25 cellular contexts compared by ENCODE assay signal in genomic region chr2:57677296-57677695, GRCh38.
"Had no signal": no experiment of that assay in that cellular context is flagged by ENCODE, and none has a peak within 500 bp of the region (broad histone marks: within the 10 kb centered on the region; RNA-seq: fewer than 3 reads in every experiment).

No MANE protein-coding gene starts in this region.

- H3K27me3 ChIP-seq: neutrophil, right lobe of liver, sigmoid colon, stomach, thyroid gland, tibial nerve, upper lobe of left lung, vagina had no signal

- H3K4me3 ChIP-seq: psoas muscle, right lobe of liver, sigmoid colon, stomach, thoracic aorta, thyroid gland, tibial nerve, upper lobe of left lung, vagina had no signal

- H3K36me3 ChIP-seq: neutrophil, right lobe of liver, sigmoid colon, stomach, thoracic aorta, thyroid gland, tibial nerve, upper lobe of left lung, vagina had no signal

- H3K9me3 ChIP-seq: neutrophil, psoas muscle, right lobe of liver, sigmoid colon, stomach, thoracic aorta, thyroid gland, tibial nerve, upper lobe of left lung, vagina had no signal

- H2AFZ ChIP-seq: parathyroid adenoma had no signal

- DNase-seq: nephron progenitor cell; nucleus accumbens; posterior cingulate gyrus; psoas muscle; right cardiac atrium; right lobe of liver; sigmoid colon; small intestine; stimulated activated CD4-positive, alpha-beta T cell treated with anti-CD3 and anti-CD28 coated beads, Interleukin-15, amount 100 ng/mL, for 24 hours; stimulated activated CD4-positive, alpha-beta T cell treated with anti-CD3 and anti-CD28 coated beads, Interleukin-2, amount 100 ng/mL, for 24 hours; stimulated activated CD4-positive, alpha-beta T cell treated with anti-CD3 and anti-CD28 coated beads, Interleukin-2, amount 100 ng/mL, for 48 hours; stimulated activated CD4-positive, alpha-beta T cell treated with anti-CD3 and anti-CD28 coated beads, Interleukin-4, amount 100 ng/mL, for 24 hours; stimulated activated naive B cell treated with anti-CD40 and anti-IgM and Interleukin-4, amounts not matched to agents 10 μg/mL and 1 μg/mL and 100 μg/mL, for 72 hours; stimulated activated naive CD4-positive, alpha-beta T cell treated with Interleukin-2 at 50 U/mL for 16 hours; stomach; thyroid gland; upper lobe of left lung had no signal

- ATAC-seq: natural killer cell treated with Interleukin-12 subunit alpha and Interleukin-12 subunit beta and Interleukin-15 and Interleukin-18, amount 100 ng/mL, for 72 hours; psoas muscle; right cardiac atrium; right lobe of liver; stimulated activated effector memory CD8-positive, alpha-beta T cell treated with anti-CD3 and anti-CD28 coated beads, Interleukin-12 subunit alpha, Interleukin-12 subunit beta, amount 100 ng/mL, for 72 hours; stimulated activated naive B cell treated with anti-CD40 and anti-IgM and Interleukin-4, amounts not matched to agents 10 μg/mL and 1 μg/mL and 100 μg/mL, for 72 hours had no signal

- FAIRE-seq: small intestine, urothelium cell line had no signal

- H3K27ac ChIP-seq: neutrophil, parathyroid adenoma, psoas muscle, right lobe of liver, sigmoid colon, stomach, thoracic aorta, thyroid gland, tibial nerve, upper lobe of left lung, vagina had no signal

- H3K79me2 ChIP-seq: parathyroid adenoma had no signal

- H3K4me1 ChIP-seq: parathyroid adenoma, psoas muscle, right lobe of liver, sigmoid colon, stomach, thyroid gland, tibial nerve, upper lobe of left lung, vagina had no signal

- H3K9ac ChIP-seq: parathyroid adenoma had no signal
